Comparison of ENCODE assay signal across 10 cellular contexts in genomic region chr7:26171601-26172000, GRCh38.
"Had no signal": no experiment of that assay in that cellular context is flagged by ENCODE, and none has a peak within 500 bp of the region (broad histone marks: within the 10 kb centered on the region; RNA-seq: fewer than 3 reads in every experiment).

No MANE protein-coding gene starts in this region.

- H3K27me3 Mint-ChIP-seq: IgD-negative memory B cell had no signal

- DNase-seq: H9, HCEC 1CT, HFFc6, KG1 had no signal

- H3K27ac ChIP-seq: HL-60 had no signal

- H3K4me2 ChIP-seq: GM23338 had no signal

- H3K4me3 Mint-ChIP-seq: GM23338, H9, HFFc6, IgD-negative memory B cell had no signal

- H2AFZ ChIP-seq: GM23338 had no signal

- H3K9me3 Mint-ChIP-seq: HFFc6, IgD-negative memory B cell had no signal

- ATAC-seq: GM23338, HepG2 had no signal

- FAIRE-seq: H1, H54, HepG2 had no signal

- H3K27ac Mint-ChIP-seq: GM23338, H9, HFFc6 had no signal

- H3K4me3 ChIP-seq: GM23338 had no signal
